Comparison of ENCODE assay signal across 9 cellular contexts in the genomic region with DNA sequence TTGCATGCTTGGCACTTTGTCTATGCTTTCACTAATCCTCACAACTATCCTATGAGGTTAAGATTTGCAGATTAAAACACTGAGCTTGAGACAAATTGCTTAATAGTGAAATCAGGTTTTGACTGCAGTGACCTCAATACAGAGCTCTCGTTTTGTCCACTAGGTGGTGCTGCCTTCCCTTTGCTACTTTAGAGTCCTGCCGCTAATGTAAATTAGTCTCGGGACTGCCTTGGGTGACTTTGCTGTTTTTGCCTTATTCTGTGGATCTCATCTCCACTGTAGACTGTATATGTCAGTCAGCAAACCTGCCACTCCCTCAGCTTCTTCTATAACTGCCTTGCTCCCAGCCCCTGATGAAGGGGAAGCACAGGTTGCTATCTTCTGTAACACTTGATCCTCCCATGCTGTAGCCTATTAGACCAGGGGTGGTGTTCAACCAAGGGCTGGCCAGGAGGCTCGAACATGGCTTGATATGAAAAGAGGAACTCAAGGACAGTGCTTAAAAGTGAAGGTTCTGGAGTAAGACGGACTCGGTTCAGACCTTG. TPM values are rescaled to one million over a fixed set of nuclear protein-coding genes. Genes with fewer than 3 reads are reported as not detected.
DNase-seq lines count a peak whose midpoint lies in the region; ATAC-seq lines count a peak whose summit lies in the region.
"Had no signal": no experiment of that assay in that cellular context is flagged by ENCODE, and none has a peak within 500 bp of the region (broad histone marks: within the 10 kb centered on the region; RNA-seq: fewer than 3 reads in every experiment).

No MANE protein-coding gene starts in this region.

- H3K36me3 Mint-ChIP-seq in activated CD4-positive, alpha-beta memory T cell treated with anti-CD3 and anti-CD28 coated beads, Interleukin-2, amount 10 ng/mL, durations not matched to agents 7 days and 5 days (ENCODE audit: low read depth), result no peaks in the 10 kb centered on the region
- H3K36me3 Mint-ChIP-seq in stimulated activated effector memory CD8-positive, alpha-beta T cell treated with anti-CD3 and anti-CD28 coated beads, Interleukin-12 subunit alpha, Interleukin-12 subunit beta, amount 100 ng/mL, for 72 hours, result no peaks in the 10 kb centered on the region
- H3K36me3 Mint-ChIP-seq: activated naive CD4-positive, alpha-beta T cell treated with anti-CD3 and anti-CD28 coated beads, Interleukin-2, amount 50 U/mL, for 24 hours had no signal

- H3K9me3 Mint-ChIP-seq in activated CD4-positive, alpha-beta memory T cell treated with anti-CD3 and anti-CD28 coated beads, Interleukin-2, amount 10 ng/mL, durations not matched to agents 7 days and 5 days, result no peaks in the 10 kb centered on the region
- no peaks in the 10 kb centered on the region for H3K9me3 Mint-ChIP-seq in stimulated activated effector memory CD8-positive, alpha-beta T cell treated with anti-CD3 and anti-CD28 coated beads, Interleukin-12 subunit alpha, Interleukin-12 subunit beta, amount 100 ng/mL, for 72 hours
- H3K9me3 Mint-ChIP-seq: activated naive CD4-positive, alpha-beta T cell treated with anti-CD3 and anti-CD28 coated beads, Interleukin-2, amount 50 U/mL, for 24 hours had no signal

- peak; percentile 26 for DNase-seq in CMK (ENCODE audit: low read depth)
- peak; percentile 14 for DNase-seq in GM19240 (ENCODE audit: insufficient read length, low spot score)
- DNase-seq in NCI-H526 treated with DMSO at 0.1 percent for 48 hours (lab: John Stamatoyannopoulos, UW), result peak; percentile 45
- peak; percentile 62 for DNase-seq in activated CD4-positive, alpha-beta memory T cell treated with anti-CD3 and anti-CD28 coated beads, Interleukin-2, amount 10 ng/mL, durations not matched to agents 7 days and 5 days
- peak; percentile 43 for DNase-seq in epidermal melanocyte (ENCODE audit: insufficient read length, low spot score)
- peak; percentile 71 for DNase-seq in mucosa of gallbladder (ENCODE audit: low spot score)
- peak; percentile 37 to 76 for DNase-seq in stimulated activated effector memory CD8-positive, alpha-beta T cell treated with anti-CD3 and anti-CD28 coated beads, Interleukin-12 subunit alpha, Interleukin-12 subunit beta, amount 100 ng/mL, for 72 hours (ENCODE audit: low spot score in 2 of 2)

- POLR2A ChIA-PET in activated CD4-positive, alpha-beta memory T cell treated with anti-CD3 and anti-CD28 coated beads, Interleukin-2, amount 10 ng/mL, durations not matched to agents 7 days and 5 days (lab: Charles Lee), result no interaction called here

- H3K27ac Mint-ChIP-seq in activated CD4-positive, alpha-beta memory T cell treated with anti-CD3 and anti-CD28 coated beads, Interleukin-2, amount 10 ng/mL, durations not matched to agents 7 days and 5 days, result no peak overlapping the region
- H3K27ac Mint-ChIP-seq in stimulated activated effector memory CD8-positive, alpha-beta T cell treated with anti-CD3 and anti-CD28 coated beads, Interleukin-12 subunit alpha, Interleukin-12 subunit beta, amount 100 ng/mL, for 72 hours, result no peak overlapping the region
- H3K27ac Mint-ChIP-seq: activated naive CD4-positive, alpha-beta T cell treated with anti-CD3 and anti-CD28 coated beads, Interleukin-2, amount 50 U/mL, for 24 hours had no signal

- CTCF ChIA-PET in activated CD4-positive, alpha-beta memory T cell treated with anti-CD3 and anti-CD28 coated beads, Interleukin-2, amount 10 ng/mL, durations not matched to agents 7 days and 5 days (lab: Charles Lee), result interaction anchor here (0.7 to 7.6 kb wide), 21 partner anchors 9 to 1062 kb away, joined by 3 to 113 read pairs (median 5); partner anchors contain the start of gene ASB4

- no peaks in the 10 kb centered on the region for H3K4me1 Mint-ChIP-seq in activated CD4-positive, alpha-beta memory T cell treated with anti-CD3 and anti-CD28 coated beads, Interleukin-2, amount 10 ng/mL, durations not matched to agents 7 days and 5 days
- no peaks in the 10 kb centered on the region for H3K4me1 Mint-ChIP-seq in stimulated activated effector memory CD8-positive, alpha-beta T cell treated with anti-CD3 and anti-CD28 coated beads, Interleukin-12 subunit alpha, Interleukin-12 subunit beta, amount 100 ng/mL, for 72 hours
- H3K4me1 Mint-ChIP-seq: activated naive CD4-positive, alpha-beta T cell treated with anti-CD3 and anti-CD28 coated beads, Interleukin-2, amount 50 U/mL, for 24 hours had no signal

- peak; percentile 79 for ATAC-seq in HG03280 (IDR thresholded peaks at IDR 0.05; ENCODE audit: unreplicated experiment)
- peak; percentile 83 for ATAC-seq in stimulated activated effector memory CD8-positive, alpha-beta T cell treated with anti-CD3 and anti-CD28 coated beads, Interleukin-12 subunit alpha, Interleukin-12 subunit beta, amount 100 ng/mL, for 72 hours

- peaks cover 30% of the 10 kb centered on the region for H3K27me3 Mint-ChIP-seq in activated CD4-positive, alpha-beta memory T cell treated with anti-CD3 and anti-CD28 coated beads, Interleukin-2, amount 10 ng/mL, durations not matched to agents 7 days and 5 days

- no peak overlapping the region for H3K4me3 Mint-ChIP-seq in activated CD4-positive, alpha-beta memory T cell treated with anti-CD3 and anti-CD28 coated beads, Interleukin-2, amount 10 ng/mL, durations not matched to agents 7 days and 5 days
- H3K4me3 Mint-ChIP-seq in stimulated activated effector memory CD8-positive, alpha-beta T cell treated with anti-CD3 and anti-CD28 coated beads, Interleukin-12 subunit alpha, Interleukin-12 subunit beta, amount 100 ng/mL, for 72 hours, result no peak overlapping the region
- H3K4me3 Mint-ChIP-seq: activated naive CD4-positive, alpha-beta T cell treated with anti-CD3 and anti-CD28 coated beads, Interleukin-2, amount 50 U/mL, for 24 hours had no signal

RNA-seq across cellular contexts. Expression of gene ASB4, which starts 26.0 kb away (rescaled TPM):
- total RNA-seq in activated CD4-positive, alpha-beta memory T cell treated with anti-CD3 and anti-CD28 coated beads, Interleukin-2, amount 10 ng/mL, durations not matched to agents 7 days and 5 days, result not detected
- total RNA-seq in mucosa of gallbladder, result 0.09 TPM

Comparison
In these comparisons a context has a peak if more than half of its experiments do, and no peak if none do; other contexts are left out.
1. Peak in every context shown above with its lines: DNase-seq and ATAC-seq.
2. DNase-seq: peak in every context shown above with its lines; median percentile 71 in mucosa of gallbladder; 62 in activated CD4-positive, alpha-beta memory T cell treated with anti-CD3 and anti-CD28 coated beads, Interleukin-2, amount 10 ng/mL, durations not matched to agents 7 days and 5 days; 56 in stimulated activated effector memory CD8-positive, alpha-beta T cell treated with anti-CD3 and anti-CD28 coated beads, Interleukin-12 subunit alpha, Interleukin-12 subunit beta, amount 100 ng/mL, for 72 hours; 45 in NCI-H526 treated with DMSO at 0.1 percent for 48 hours; 43 in epidermal melanocyte; 26 in CMK; 14 in GM19240.